In genomic region chr11:66388746-66389386, GRCh38 we compare ENCODE assay signal across 7 cellular contexts. TPM values are rescaled to one million over a fixed set of nuclear protein-coding genes. Genes with fewer than 3 reads are reported as not detected.
DNase-seq lines count a peak whose midpoint lies in the region; TF ChIP-seq lines count a peak whose summit lies in the region.

No MANE protein-coding gene starts in this region.

- peak; percentile 65 for DNase-seq in NCI-H1694 treated with DMSO at 0.1 percent for 48 hours (lab: John Stamatoyannopoulos, UW)
- peak; percentile 50 for DNase-seq in T-helper 9 cell
- peak; percentile 69 for DNase-seq in astrocyte of the hippocampus (ENCODE audit: low read depth, low spot score)
- DNase-seq in inferior parietal cortex (ENCODE audit: extremely low spot score) = peak; percentile 51
- peak; percentile 67 to 74 for DNase-seq in stimulated activated CD4-positive, alpha-beta T cell treated with anti-CD3 and anti-CD28 coated beads, Interleukin-2, amount 100 ng/mL, for 24 hours
- DNase-seq in mesenteric fat pad (ENCODE audit: low spot score) = no peak

- TF ChIP-seq CTCF in GM12874 (IDR thresholded peaks at IDR 0.05; ENCODE audit: insufficient read depth, low read depth, low read length) = peak; percentile 85

RNA-seq across cellular contexts. Expression of gene SLC29A2, which starts 17.3 kb away (rescaled TPM):
- total RNA-seq in mesenteric fat pad = 5.9 TPM

RNA-seq across cellular contexts. Expression of gene NPAS4, which starts 32.0 kb away (rescaled TPM):
- not detected for total RNA-seq in mesenteric fat pad

RNA-seq across cellular contexts. Expression of gene B4GAT1, which starts 41.4 kb away (rescaled TPM):
- 16.1 TPM for total RNA-seq in mesenteric fat pad

RNA-seq across cellular contexts. Expression of gene BRMS1, which starts 44.0 kb away (rescaled TPM):
- total RNA-seq in mesenteric fat pad = 31.8 TPM

RNA-seq across cellular contexts. Expression of gene MRPL11, which starts 49.8 kb away (rescaled TPM):
- total RNA-seq in mesenteric fat pad = 32.2 TPM
